In genomic region chr1:44652445-44653106, GRCh38 we compare ENCODE assay signal across 8 cellular contexts. TPM values are rescaled to one million over a fixed set of nuclear protein-coding genes. Genes with fewer than 3 reads are reported as not detected.
DNase-seq lines count a peak whose midpoint lies in the region; ATAC-seq and TF ChIP-seq lines count a peak whose summit lies in the region.

No MANE protein-coding gene starts in this region.

- peaks cover 14% of the 10 kb centered on the region for H3K4me1 Mint-ChIP-seq in HFFc6 (ENCODE audit: low read depth)

- peak; percentile 83 for DNase-seq in Daoy (ENCODE audit: low read depth)
- DNase-seq in HFFc6, result peak; percentile 47
- DNase-seq in NCI-H2227 treated with DMSO at 0.1 percent for 48 hours (lab: John Stamatoyannopoulos, UW), result peak; percentile 67
- peak; percentile 63 to 74 for DNase-seq in activated CD4-positive, alpha-beta T cell treated with anti-CD3 and anti-CD28 coated beads for 24 hours (ENCODE audit: low read depth in 2 of 2)
- DNase-seq in cerebellar cortex (ENCODE audit: low spot score), result peak; percentile 80
- DNase-seq in left kidney (ENCODE audit: low read depth, low spot score), result peak; percentile 90
- peak; percentile 56 to 76 (median 64) for DNase-seq in stimulated activated CD4-positive, alpha-beta T cell treated with anti-CD3 and anti-CD28 coated beads, TNF-alpha, amount 100 ng/mL, for 24 hours (ENCODE audit: low read depth in 3 of 3)

- peak overlapping the region; percentile 44 for H3K27ac Mint-ChIP-seq in HFFc6

- H3K4me3 Mint-ChIP-seq in HFFc6, result no peak overlapping the region

- peak; percentile 99 for TF ChIP-seq CTCF in HFFc6 (IDR thresholded peaks at IDR 0.05)

- H3K27me3 Mint-ChIP-seq in HFFc6 (ENCODE audit: insufficient read depth), result no peaks in the 10 kb centered on the region; the same call in 1 of the 2 replicates

- no peaks in the 10 kb centered on the region for H3K9me3 Mint-ChIP-seq in HFFc6

- ATAC-seq in HG03095 (IDR thresholded peaks at IDR 0.05; ENCODE audit: unreplicated experiment), result no peak

- peaks cover 8% of the 10 kb centered on the region for H3K36me3 Mint-ChIP-seq in HFFc6 (ENCODE audit: low read depth)

RNA-seq across cellular contexts. Expression of gene TMEM53, which starts 21.7 kb away (rescaled TPM):
- total RNA-seq in Daoy (2014; rRNA removed; shearing (Covaris generic)), result 5.5 and 8.2 TPM in 2 replicates
- total RNA-seq in HFFc6 (2021; fragmentation: NEBNext Ultra II Directional; extraction: Animal tissue kit (Norgen Biotek cat#: 25700)), result 1 to 10 TPM; 3.2 to 5.0 (median 4.4) TPM

RNA-seq across cellular contexts. Expression of gene ARMH1, which starts 21.9 kb away (rescaled TPM):
- total RNA-seq in Daoy (2014; rRNA removed; shearing (Covaris generic)), result not detected in 2 replicates
- under 1 TPM in 4 of 6 experiments, not detected in 2; 0.14 to 0.41 (median 0.32) TPM for total RNA-seq in HFFc6 (2021; fragmentation: NEBNext Ultra II Directional; extraction: Animal tissue kit (Norgen Biotek cat#: 25700))
